12 cellular contexts compared by ENCODE assay signal in the genomic region with DNA sequence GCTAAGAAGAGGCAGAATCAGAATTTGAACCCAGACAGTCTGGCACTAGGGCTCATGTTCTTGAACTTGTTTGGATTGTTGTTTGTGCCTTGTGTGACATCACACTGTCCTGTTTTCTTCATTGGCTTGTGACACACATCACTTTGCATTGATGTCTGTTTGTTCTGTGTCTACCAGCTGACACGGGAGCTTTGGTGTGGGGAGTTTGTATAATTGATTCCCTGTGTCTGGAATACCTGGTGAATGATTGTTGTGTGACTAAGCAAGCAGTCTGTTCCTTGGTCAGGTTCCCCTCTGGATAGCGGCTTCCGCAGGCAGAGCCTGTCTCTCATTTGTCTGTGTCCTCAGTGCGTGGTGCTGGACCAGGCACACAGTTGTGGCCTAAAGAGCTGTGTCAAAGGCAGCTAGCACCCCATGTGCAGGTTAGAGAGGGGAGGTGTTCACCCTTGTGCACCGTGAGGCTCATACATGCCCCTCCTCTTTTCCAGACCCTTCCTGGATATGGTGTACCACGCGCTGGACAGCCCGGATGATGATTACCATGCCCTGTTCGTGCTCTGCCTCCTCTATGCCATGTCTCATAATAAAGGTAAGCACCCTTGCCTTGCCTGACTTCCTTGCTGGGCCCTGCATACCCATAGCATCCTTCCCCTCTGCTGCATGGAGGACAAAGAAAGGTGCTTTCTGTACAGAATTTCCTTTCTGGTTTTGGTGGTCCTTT.
DNase-seq lines count a peak whose midpoint lies in the region; ATAC-seq, FAIRE-seq and TF ChIP-seq lines count a peak whose summit lies in the region.
"Had no signal": no experiment of that assay in that cellular context is flagged by ENCODE, and none has a peak within 500 bp of the region (broad histone marks: within the 10 kb centered on the region; RNA-seq: fewer than 3 reads in every experiment).

No MANE protein-coding gene starts in this region.

- no peak for TF ChIP-seq EP300 in ovary (IDR thresholded peaks at IDR 0.05)

- no peak overlapping the region for H3K9ac ChIP-seq in mammary epithelial cell (ENCODE audit: insufficient read depth, low read length)

- H3K4me2 ChIP-seq in mammary epithelial cell (ENCODE audit: insufficient read depth, low read depth, low read length), result no peak overlapping the region
- H3K4me2 ChIP-seq: GM23338, hepatocyte had no signal

- no TSS peak for BruUV-seq in mammary epithelial cell (replicated peaks; lab: Mats Ljungman, UMichigan)

- H3K4me3 ChIP-seq in mammary epithelial cell (replicated peaks in 1 of 3; ENCODE audit: insufficient read depth in 1 of 3, low read depth in 2 of 3, low read length in 3 of 3) (no peak overlapping the region), ovary (no peak overlapping the region)
- H3K4me3 ChIP-seq: GM23338, hepatocyte, pancreas had no signal

- dilution Hi-C loops in mammary epithelial cell (cut with HindIII; ENCODE audit: low sequenced_read_pairs), result no loop called here

- H3K4me1 ChIP-seq in mammary epithelial cell (ENCODE audit: insufficient read depth, low read length) (peaks cover 7% of the 10 kb centered on the region), ovary (ENCODE audit: insufficient read depth) (no peaks in the 10 kb centered on the region)
- H3K4me1 ChIP-seq: pancreas had no signal

- H3K27ac ChIP-seq in mammary epithelial cell (ENCODE audit: insufficient read depth, low read depth, low read length) (no peak overlapping the region), ovary (no peak overlapping the region)
- H3K27ac ChIP-seq: hepatocyte, pancreas had no signal

- no peaks in the 10 kb centered on the region for H4K20me1 ChIP-seq in mammary epithelial cell (ENCODE audit: insufficient read depth, low read length)

- CTCF ChIA-PET in mammary epithelial cell (lab: Charles Lee; ENCODE audit: low non-redundant PET), result no interaction called here

- 86% methylated on average over 8 of the region's 9 CpGs for WGBS in mammary epithelial cell (ENCODE audit: low coverage, missing lambda C conversion rate)
- 87 to 98% (median 97%) methylated on average over 9 of the region's 9 CpGs for WGBS in ovary, 3 donors

- H3K9me3 ChIP-seq in mammary epithelial cell (replicated peaks; ENCODE audit: insufficient read depth, low read length) (no peaks in the 10 kb centered on the region), ovary (no peaks in the 10 kb centered on the region)
- H3K9me3 ChIP-seq: pancreas had no signal

- no peak for FAIRE-seq in urothelium cell line (lab: Jason Lieb, UNC)
- FAIRE-seq: endometrium, pancreas had no signal

- TF ChIP-seq CTCF in mammary epithelial cell (conservative IDR thresholded peaks at IDR 0.05 in 1 of 2, IDR thresholded peaks at IDR 0.05 in 1 of 2; ENCODE audit: extremely low read depth in 1 of 2, insufficient read depth in 1 of 2, low read depth in 1 of 2, low read length in 2 of 2), result no peak
- no peak for TF ChIP-seq CTCF in ovary (IDR thresholded peaks at IDR 0.05)

- peak; percentile 13 for ATAC-seq in left ventricle myocardium superior
- no peak for ATAC-seq in Right ventricle myocardium superior (ENCODE audit: poor library complexity)
- ATAC-seq in HG03378 (IDR thresholded peaks at IDR 0.05; ENCODE audit: unreplicated experiment), result peak; percentile 25
- ATAC-seq in HG03175 (IDR thresholded peaks at IDR 0.05; ENCODE audit: unreplicated experiment), result no peak
- ATAC-seq: GM23338, pancreas had no signal

- intact Hi-C loops in left ventricle myocardium superior (cut with micrococcal nuclease) (no loop called here), Right ventricle myocardium superior (cut with DNase I) (no loop called here), mammary epithelial cell (cut with micrococcal nuclease) (no loop called here), ovary (cut with DNase I) (loop anchor here in 1 of 4 donors (10.0 kb wide), 1 partner anchor 60 kb away; no protein-coding TSS in a partner anchor)

- DNase-seq in left ventricle myocardium superior (no peak), Right ventricle myocardium superior (no peak), mammary epithelial cell (peak; percentile 56), urothelium cell line (ENCODE audit: low spot score) (peak; percentile 27), NCI-H1092 (lab: John Stamatoyannopoulos, UW) (no peak), ovary (no peak)
- DNase-seq: pancreas had no signal

- H3K36me3 ChIP-seq in mammary epithelial cell (ENCODE audit: insufficient read depth, low read length) (peaks cover 2% of the 10 kb centered on the region), ovary (no peaks in the 10 kb centered on the region)

- no peak overlapping the region for H2AFZ ChIP-seq in mammary epithelial cell (ENCODE audit: low read depth, low read length)
- H2AFZ ChIP-seq: GM23338, hepatocyte had no signal

- H3K27me3 ChIP-seq in mammary epithelial cell (ENCODE audit: insufficient read depth, low read length), result no peaks in the 10 kb centered on the region
- no peaks in the 10 kb centered on the region for H3K27me3 ChIP-seq in ovary
- H3K27me3 ChIP-seq: hepatocyte, pancreas had no signal

- H3K79me2 ChIP-seq in mammary epithelial cell (ENCODE audit: insufficient read depth, low read length), result no peaks in the 10 kb centered on the region
- H3K79me2 ChIP-seq: hepatocyte had no signal

- TF ChIP-seq POLR2A in ovary (IDR thresholded peaks at IDR 0.05), result no peak

- in situ Hi-C loops in mammary epithelial cell (cut with MboI; ENCODE audit: low sequenced_read_pairs in 2 of 2), result no loop called here

Comparison
In these comparisons a context has a peak if more than half of its experiments do, and no peak if none do; other contexts are left out.
1. ATAC-seq: peak in left ventricle myocardium superior (single experiment) and HG03378 (single experiment); none in Right ventricle myocardium superior (single experiment) and HG03175 (single experiment).
2. DNase-seq: peak in mammary epithelial cell (single experiment) and urothelium cell line (single experiment); none in left ventricle myocardium superior (single experiment), Right ventricle myocardium superior (single experiment), NCI-H1092 (single experiment) and ovary (0 of 5).